Comparison of ENCODE assay signal across 20 cellular contexts in the genomic region with DNA sequence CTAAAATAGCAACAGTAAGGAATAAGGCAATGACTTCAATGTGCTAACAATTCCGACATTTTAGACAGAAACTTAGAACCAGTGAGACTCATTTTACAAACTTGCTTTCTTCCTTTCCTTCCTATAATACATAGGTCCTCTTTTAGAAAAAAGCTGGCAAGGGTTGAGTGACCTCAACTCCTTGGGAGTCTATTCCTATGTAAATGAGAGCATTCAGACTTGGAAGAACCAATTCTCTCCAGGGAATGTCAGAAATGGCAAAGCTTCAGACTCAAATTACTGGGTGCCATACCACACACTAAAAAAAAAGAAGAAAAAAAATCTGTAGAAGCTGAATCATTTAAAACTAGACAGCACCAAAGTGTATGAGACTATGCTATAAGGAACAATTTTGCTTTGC.
"Had no signal": no experiment of that assay in that cellular context is flagged by ENCODE, and none has a peak within 500 bp of the region (broad histone marks: within the 10 kb centered on the region; RNA-seq: fewer than 3 reads in every experiment).

No MANE protein-coding gene starts in this region.

- DNase-seq: activated CD4-positive, alpha-beta T cell treated with anti-CD3 and anti-CD28 coated beads, Interleukin-2, amount 10 ng/mL, durations not matched to agents 7 days and 5 days; activated CD8-positive, alpha-beta memory T cell treated with anti-CD3 and anti-CD28 coated beads, Interleukin-2, amount 50 U/mL, for 4 hours; activated effector memory CD4-positive, alpha-beta T cell treated with Interleukin-2 at 50 U/mL for 16 hours; activated naive CD4-positive, alpha-beta T cell treated with anti-CD3 and anti-CD28 coated beads, Interleukin-2, amount 10 ng/mL, durations not matched to agents 7 days and 5 days; activated naive CD8-positive, alpha-beta T cell treated with anti-CD3 and anti-CD28 coated beads, Interleukin-2, amount 50 U/mL, for 24 hours; activated T-cell treated with anti-CD3 and anti-CD28 coated beads, Interleukin-2, amount 50 U/mL, for 4 hours; anterior cingulate cortex; effector CD4-positive, alpha-beta T cell; mesenchymal stem cell; naive thymus-derived CD4-positive, alpha-beta T cell; retina; spleen; stimulated activated CD4-positive, alpha-beta T cell treated with anti-CD3 and anti-CD28 coated beads, Interleukin-4, amount 100 ng/mL, for 4 hours; stimulated activated naive B cell treated with anti-CD40 and anti-IgM and Interleukin-4, amounts not matched to agents 10 μg/mL and 1 μg/mL and 100 μg/mL, for 72 hours; upper lobe of right lung had no signal

- H3K27me3 Mint-ChIP-seq: activated CD4-positive, alpha-beta T cell treated with anti-CD3 and anti-CD28 coated beads, Interleukin-2, amount 10 ng/mL, durations not matched to agents 7 days and 5 days; activated naive CD4-positive, alpha-beta T cell treated with anti-CD3 and anti-CD28 coated beads, Interleukin-2, amount 10 ng/mL, durations not matched to agents 7 days and 5 days; activated naive CD8-positive, alpha-beta T cell treated with anti-CD3 and anti-CD28 coated beads, Interleukin-2, amount 50 U/mL, for 24 hours; naive thymus-derived CD4-positive, alpha-beta T cell; stimulated activated naive B cell treated with anti-CD40 and anti-IgM and Interleukin-4, amounts not matched to agents 10 μg/mL and 1 μg/mL and 100 μg/mL, for 72 hours had no signal

- H3K27ac Mint-ChIP-seq: activated CD4-positive, alpha-beta T cell treated with anti-CD3 and anti-CD28 coated beads, Interleukin-2, amount 10 ng/mL, durations not matched to agents 7 days and 5 days; activated naive CD4-positive, alpha-beta T cell treated with anti-CD3 and anti-CD28 coated beads, Interleukin-2, amount 10 ng/mL, durations not matched to agents 7 days and 5 days; activated naive CD8-positive, alpha-beta T cell treated with anti-CD3 and anti-CD28 coated beads, Interleukin-2, amount 50 U/mL, for 24 hours; naive thymus-derived CD4-positive, alpha-beta T cell; stimulated activated naive B cell treated with anti-CD40 and anti-IgM and Interleukin-4, amounts not matched to agents 10 μg/mL and 1 μg/mL and 100 μg/mL, for 72 hours had no signal

- ATAC-seq: activated CD4-positive, CD25-positive, alpha-beta regulatory T cell treated with anti-CD3 and anti-CD28 coated beads, Interleukin-2, amount 50 U/mL, for 24 hours; activated naive CD8-positive, alpha-beta T cell treated with anti-CD3 and anti-CD28 coated beads, Interleukin-2, amount 50 U/mL, for 24 hours; activated T-cell treated with anti-CD3 and anti-CD28 coated beads, Interleukin-2, amount 50 U/mL, for 4 hours; gastroesophageal sphincter; naive thymus-derived CD4-positive, alpha-beta T cell; stimulated activated naive B cell treated with anti-CD40 and anti-IgM and Interleukin-4, amounts not matched to agents 10 μg/mL and 1 μg/mL and 100 μg/mL, for 72 hours; upper lobe of right lung had no signal

- H3K9me3 ChIP-seq: esophagus muscularis mucosa, gastroesophageal sphincter, thoracic aorta, upper lobe of right lung had no signal

- H3K27ac ChIP-seq: coronary artery, esophagus muscularis mucosa, gastroesophageal sphincter, spleen, thoracic aorta, upper lobe of right lung had no signal

- H3K36me3 ChIP-seq: esophagus muscularis mucosa, gastroesophageal sphincter, spleen, thoracic aorta, upper lobe of right lung had no signal

- H3K4me3 Mint-ChIP-seq: activated CD4-positive, alpha-beta T cell treated with anti-CD3 and anti-CD28 coated beads, Interleukin-2, amount 10 ng/mL, durations not matched to agents 7 days and 5 days; activated naive CD4-positive, alpha-beta T cell treated with anti-CD3 and anti-CD28 coated beads, Interleukin-2, amount 10 ng/mL, durations not matched to agents 7 days and 5 days; activated naive CD8-positive, alpha-beta T cell treated with anti-CD3 and anti-CD28 coated beads, Interleukin-2, amount 50 U/mL, for 24 hours; activated T-cell treated with anti-CD3 and anti-CD28 coated beads, Interleukin-2, amount 50 U/mL, for 4 hours; naive thymus-derived CD4-positive, alpha-beta T cell; stimulated activated naive B cell treated with anti-CD40 and anti-IgM and Interleukin-4, amounts not matched to agents 10 μg/mL and 1 μg/mL and 100 μg/mL, for 72 hours had no signal

- H3K36me3 Mint-ChIP-seq: activated naive CD4-positive, alpha-beta T cell treated with anti-CD3 and anti-CD28 coated beads, Interleukin-2, amount 10 ng/mL, durations not matched to agents 7 days and 5 days; naive thymus-derived CD4-positive, alpha-beta T cell; stimulated activated naive B cell treated with anti-CD40 and anti-IgM and Interleukin-4, amounts not matched to agents 10 μg/mL and 1 μg/mL and 100 μg/mL, for 72 hours had no signal

- H3K27me3 ChIP-seq: esophagus muscularis mucosa, gastroesophageal sphincter, spleen, upper lobe of right lung had no signal

- H3K4me1 Mint-ChIP-seq: activated CD4-positive, alpha-beta T cell treated with anti-CD3 and anti-CD28 coated beads, Interleukin-2, amount 10 ng/mL, durations not matched to agents 7 days and 5 days; activated naive CD4-positive, alpha-beta T cell treated with anti-CD3 and anti-CD28 coated beads, Interleukin-2, amount 10 ng/mL, durations not matched to agents 7 days and 5 days; activated naive CD8-positive, alpha-beta T cell treated with anti-CD3 and anti-CD28 coated beads, Interleukin-2, amount 50 U/mL, for 24 hours; naive thymus-derived CD4-positive, alpha-beta T cell; stimulated activated naive B cell treated with anti-CD40 and anti-IgM and Interleukin-4, amounts not matched to agents 10 μg/mL and 1 μg/mL and 100 μg/mL, for 72 hours had no signal

- H3K9me3 Mint-ChIP-seq: activated T-cell treated with anti-CD3 and anti-CD28 coated beads, Interleukin-2, amount 50 U/mL, for 4 hours had no signal

- H3K4me3 ChIP-seq: coronary artery, esophagus muscularis mucosa, gastroesophageal sphincter, spleen, thoracic aorta, upper lobe of right lung had no signal

- H3K4me1 ChIP-seq: esophagus muscularis mucosa, gastroesophageal sphincter, spleen, upper lobe of right lung had no signal
